Comparison of ENCODE assay signal across 24 cellular contexts in genomic region chr7:144650439-144650838, GRCh38.
"Had no signal": no experiment of that assay in that cellular context is flagged by ENCODE, and none has a peak within 500 bp of the region (broad histone marks: within the 10 kb centered on the region; RNA-seq: fewer than 3 reads in every experiment).

No MANE protein-coding gene starts in this region.

- H3K4me3 ChIP-seq: neural progenitor cell, pancreas, psoas muscle, right lobe of liver, skin epidermis, smooth muscle cell, suprapubic skin, testis, tibial artery, transverse colon, upper lobe of right lung, uterus had no signal

- H3K36me3 ChIP-seq: neural progenitor cell, neutrophil, pancreas, right lobe of liver, suprapubic skin, tibial artery, transverse colon, upper lobe of right lung, uterus had no signal

- H3K4me2 ChIP-seq: neural progenitor cell, smooth muscle cell had no signal

- H3K27me3 ChIP-seq: neural progenitor cell, neutrophil, pancreas, right lobe of liver, suprapubic skin, testis, tibial artery, transverse colon, upper lobe of right lung, uterus had no signal

- H3K4me1 ChIP-seq: neural progenitor cell, pancreas, psoas muscle, right lobe of liver, suprapubic skin, testis, tibial artery, transverse colon, upper lobe of right lung, uterus had no signal

- H3K9ac ChIP-seq: neural progenitor cell had no signal

- H3K27ac ChIP-seq: neural progenitor cell, neutrophil, pancreas, psoas muscle, right lobe of liver, skin epidermis, suprapubic skin, testis, tibial artery, transverse colon, upper lobe of right lung, uterus had no signal

- DNase-seq: naive thymus-derived CD4-positive, alpha-beta T cell; natural killer cell; nucleus accumbens; right lobe of liver; stimulated activated CD4-positive, alpha-beta T cell treated with anti-CD3 and anti-CD28 coated beads, Interleukin-15, amount 100 ng/mL, for 24 hours; stimulated activated CD4-positive, alpha-beta T cell treated with anti-CD3 and anti-CD28 coated beads, Interleukin-2, amount 100 ng/mL, for 24 hours; stimulated activated CD4-positive, alpha-beta T cell treated with anti-CD3 and anti-CD28 coated beads, Interleukin-2, amount 100 ng/mL, for 48 hours; stimulated activated CD4-positive, alpha-beta T cell treated with anti-CD3 and anti-CD28 coated beads, Interleukin-4, amount 100 ng/mL, for 24 hours; stimulated activated naive B cell treated with anti-CD40 and anti-IgM and Interleukin-4, amounts not matched to agents 10 μg/mL and 1 μg/mL and 100 μg/mL, for 72 hours; stimulated activated naive CD8-positive, alpha-beta T cell treated with anti-CD3 and anti-CD28 coated beads, Interleukin-15, amount 100 ng/mL, for 72 hours; stimulated activated naive CD8-positive, alpha-beta T cell treated with anti-CD3 and anti-CD28 coated beads, Interleukin-15, Interleukin-2, amounts not matched to agents 100 U/mL and 50 U/mL, for 24 hours; substantia nigra; testis; tibial artery; transverse colon; upper lobe of right lung; uterus had no signal

- H2AFZ ChIP-seq: neural progenitor cell had no signal

- FAIRE-seq: pancreas had no signal

- H3K9me3 ChIP-seq: neutrophil, pancreas, psoas muscle, right lobe of liver, testis, transverse colon, upper lobe of right lung, uterus had no signal
